33 cellular contexts compared by ENCODE assay signal in genomic region chr20:24631173-24631505, GRCh38.
"Had no signal": no experiment of that assay in that cellular context is flagged by ENCODE, and none has a peak within 500 bp of the region (broad histone marks: within the 10 kb centered on the region; RNA-seq: fewer than 3 reads in every experiment).

No MANE protein-coding gene starts in this region.

- DNase-seq: activated CD4-positive, alpha-beta memory T cell treated with anti-CD3 and anti-CD28 coated beads for 36 hours; activated CD4-positive, alpha-beta T cell treated with anti-CD3 and anti-CD28 coated beads for 36 hours; activated CD4-positive, alpha-beta T cell treated with anti-CD3 and anti-CD28 coated beads, Interleukin-2, amount 10 ng/mL, durations not matched to agents 24 days and 14 days; activated CD4-positive, CD25-positive, alpha-beta regulatory T cell; activated CD4-positive, CD25-positive, alpha-beta regulatory T cell treated with anti-CD3 and anti-CD28 coated beads, Interleukin-2, amount 50 U/mL, for 72 hours; activated CD8-positive, alpha-beta memory T cell treated with anti-CD3 and anti-CD28 coated beads, Interleukin-2, amount 10 ng/mL, durations not matched to agents 7 days and 5 days; activated CD8-positive, alpha-beta memory T cell treated with anti-CD3 and anti-CD28 coated beads, Interleukin-2, amount 50 U/mL, for 4 hours; activated CD8-positive, alpha-beta T cell treated with anti-CD3 and anti-CD28 coated beads, Interleukin-2, amount 10 ng/mL, durations not matched to agents 7 days and 5 days; activated effector memory CD4-positive, alpha-beta T cell treated with anti-CD3 and anti-CD28 coated beads, Interleukin-2, amount 50 U/mL, for 16 hours; activated naive CD4-positive, alpha-beta T cell treated with anti-CD3 and anti-CD28 coated beads for 36 hours; activated naive CD8-positive, alpha-beta T cell treated with anti-CD3 and anti-CD28 coated beads for 36 hours; activated naive CD8-positive, alpha-beta T cell treated with anti-CD3 and anti-CD28 coated beads, Interleukin-2, amount 50 U/mL, for 24 hours; activated T-cell treated with anti-CD3 and anti-CD28 coated beads, Interleukin-2, amount 50 U/mL, for 1 hour; activated T-cell treated with anti-CD3 and anti-CD28 coated beads, Interleukin-2, amount 50 U/mL, for 48 hours; adrenal gland; brain microvascular endothelial cell; cortex of kidney; dermis blood vessel endothelial cell; effector CD4-positive, alpha-beta T cell; effector memory CD8-positive, alpha-beta T cell; foreskin keratinocyte; gastrocnemius medialis; glutamatergic neuron; T-helper 1 cell; T-helper 17 cell; T1000 had no signal

- H3K36me3 ChIP-seq: adrenal gland, ascending aorta, brain microvascular endothelial cell, esophagus muscularis mucosa, gastrocnemius medialis had no signal

- H3K36me3 Mint-ChIP-seq: activated CD4-positive, alpha-beta memory T cell treated with anti-CD3 and anti-CD28 coated beads for 36 hours; activated CD8-positive, alpha-beta memory T cell treated with anti-CD3 and anti-CD28 coated beads, Interleukin-2, amount 10 ng/mL, durations not matched to agents 7 days and 5 days; activated naive CD4-positive, alpha-beta T cell treated with anti-CD3 and anti-CD28 coated beads, Interleukin-2, amount 50 U/mL, for 24 hours; activated naive CD8-positive, alpha-beta T cell treated with anti-CD3 and anti-CD28 coated beads for 36 hours had no signal

- H3K9me3 ChIP-seq: adrenal gland, ascending aorta, esophagus muscularis mucosa, gastrocnemius medialis had no signal

- H3K9me3 Mint-ChIP-seq: activated CD4-positive, alpha-beta memory T cell treated with anti-CD3 and anti-CD28 coated beads for 36 hours; activated CD4-positive, alpha-beta T cell treated with anti-CD3 and anti-CD28 coated beads, Interleukin-2, amount 10 ng/mL, durations not matched to agents 24 days and 14 days; activated naive CD4-positive, alpha-beta T cell treated with anti-CD3 and anti-CD28 coated beads for 36 hours; activated naive CD4-positive, alpha-beta T cell treated with anti-CD3 and anti-CD28 coated beads, Interleukin-2, amount 50 U/mL, for 24 hours; activated naive CD8-positive, alpha-beta T cell treated with anti-CD3 and anti-CD28 coated beads for 36 hours; activated naive CD8-positive, alpha-beta T cell treated with anti-CD3 and anti-CD28 coated beads, Interleukin-2, amount 50 U/mL, for 24 hours; activated T-helper 1 cell treated with anti-CD3 and anti-CD28 coated beads, Interleukin-12 subunit alpha, Interleukin-12 subunit beta, Interleukin-2, Interleukin-4 antibody, amounts not matched to agents 30 ng/mL and 10 ng/mL and 1 ng/mL, durations not matched to agents 14 hours and 24 hours and 36 hours; activated T-helper 2 cell treated with anti-CD3 and anti-CD28 coated beads, Interferon-gamma antibody, Interleukin-2, Interleukin-4, amounts not matched to agents 10 μg/mL and 5 μg/mL and 100 μg/mL, durations not matched to agents 14 hours and 24 hours and 36 hours; central memory CD8-positive, alpha-beta T cell; effector memory CD8-positive, alpha-beta T cell; T-helper 2 cell treated with Interferon-gamma antibody and Interleukin-4, amounts not matched to agents 5 μg/mL and 100 μg/mL, for 36 hours had no signal

- H3K4me3 Mint-ChIP-seq: activated CD4-positive, alpha-beta memory T cell treated with anti-CD3 and anti-CD28 coated beads for 36 hours; activated CD4-positive, alpha-beta T cell treated with anti-CD3 and anti-CD28 coated beads for 36 hours; activated CD4-positive, alpha-beta T cell treated with anti-CD3 and anti-CD28 coated beads, Interleukin-2, amount 10 ng/mL, durations not matched to agents 24 days and 14 days; activated CD8-positive, alpha-beta memory T cell treated with anti-CD3 and anti-CD28 coated beads, Interleukin-2, amount 10 ng/mL, durations not matched to agents 7 days and 5 days; activated CD8-positive, alpha-beta T cell treated with anti-CD3 and anti-CD28 coated beads, Interleukin-2, amount 10 ng/mL, durations not matched to agents 7 days and 5 days; activated naive CD4-positive, alpha-beta T cell treated with anti-CD3 and anti-CD28 coated beads for 36 hours; activated naive CD4-positive, alpha-beta T cell treated with anti-CD3 and anti-CD28 coated beads, Interleukin-2, amount 50 U/mL, for 24 hours; activated naive CD8-positive, alpha-beta T cell treated with anti-CD3 and anti-CD28 coated beads for 36 hours; activated naive CD8-positive, alpha-beta T cell treated with anti-CD3 and anti-CD28 coated beads, Interleukin-2, amount 50 U/mL, for 24 hours; activated T-helper 1 cell treated with anti-CD3 and anti-CD28 coated beads, Interleukin-12 subunit alpha, Interleukin-12 subunit beta, Interleukin-2, Interleukin-4 antibody, amounts not matched to agents 30 ng/mL and 10 ng/mL and 1 ng/mL, durations not matched to agents 14 hours and 24 hours and 36 hours; central memory CD8-positive, alpha-beta T cell; effector memory CD8-positive, alpha-beta T cell; T-helper 17 cell; T-helper 2 cell treated with Interferon-gamma antibody and Interleukin-4, amounts not matched to agents 5 μg/mL and 100 μg/mL, for 36 hours had no signal

- H3K4me1 Mint-ChIP-seq: activated CD4-positive, alpha-beta T cell treated with anti-CD3 and anti-CD28 coated beads, Interleukin-2, amount 10 ng/mL, durations not matched to agents 24 days and 14 days; central memory CD8-positive, alpha-beta T cell had no signal

- H3K4me1 ChIP-seq: adrenal gland, ascending aorta, foreskin keratinocyte, gastrocnemius medialis had no signal

- H3K27me3 ChIP-seq: adrenal gland, ascending aorta, brain microvascular endothelial cell, esophagus muscularis mucosa, foreskin keratinocyte, gastrocnemius medialis had no signal

- H3K27me3 Mint-ChIP-seq: activated CD4-positive, alpha-beta T cell treated with anti-CD3 and anti-CD28 coated beads, Interleukin-2, amount 10 ng/mL, durations not matched to agents 24 days and 14 days; activated naive CD8-positive, alpha-beta T cell treated with anti-CD3 and anti-CD28 coated beads for 36 hours; activated naive CD8-positive, alpha-beta T cell treated with anti-CD3 and anti-CD28 coated beads, Interleukin-2, amount 50 U/mL, for 24 hours had no signal

- ATAC-seq: activated CD4-positive, alpha-beta T cell treated with anti-CD3 and anti-CD28 coated beads for 36 hours; activated CD8-positive, alpha-beta memory T cell treated with anti-CD3 and anti-CD28 coated beads, Interleukin-2, amount 10 ng/mL, durations not matched to agents 7 days and 5 days; activated CD8-positive, alpha-beta T cell treated with anti-CD3 and anti-CD28 coated beads, Interleukin-2, amount 10 ng/mL, durations not matched to agents 7 days and 5 days; activated naive CD8-positive, alpha-beta T cell treated with anti-CD3 and anti-CD28 coated beads, Interleukin-2, amount 50 U/mL, for 24 hours; effector memory CD8-positive, alpha-beta T cell; foreskin keratinocyte; gastrocnemius medialis; T-helper 17 cell had no signal

- H3K27ac ChIP-seq: adrenal gland, ascending aorta, brain microvascular endothelial cell, esophagus muscularis mucosa, foreskin keratinocyte, gastrocnemius medialis had no signal

- H3K4me3 ChIP-seq: adrenal gland, ascending aorta, esophagus muscularis mucosa, gastrocnemius medialis had no signal

- H3K27ac Mint-ChIP-seq: activated CD4-positive, alpha-beta memory T cell treated with anti-CD3 and anti-CD28 coated beads for 36 hours; activated CD4-positive, alpha-beta T cell treated with anti-CD3 and anti-CD28 coated beads for 36 hours; activated CD4-positive, alpha-beta T cell treated with anti-CD3 and anti-CD28 coated beads, Interleukin-2, amount 10 ng/mL, durations not matched to agents 24 days and 14 days; activated CD8-positive, alpha-beta memory T cell treated with anti-CD3 and anti-CD28 coated beads, Interleukin-2, amount 10 ng/mL, durations not matched to agents 7 days and 5 days; activated CD8-positive, alpha-beta T cell treated with anti-CD3 and anti-CD28 coated beads, Interleukin-2, amount 10 ng/mL, durations not matched to agents 7 days and 5 days; activated naive CD4-positive, alpha-beta T cell treated with anti-CD3 and anti-CD28 coated beads for 36 hours; activated naive CD4-positive, alpha-beta T cell treated with anti-CD3 and anti-CD28 coated beads, Interleukin-2, amount 50 U/mL, for 24 hours; activated naive CD8-positive, alpha-beta T cell treated with anti-CD3 and anti-CD28 coated beads for 36 hours; activated naive CD8-positive, alpha-beta T cell treated with anti-CD3 and anti-CD28 coated beads, Interleukin-2, amount 50 U/mL, for 24 hours; activated T-helper 1 cell treated with anti-CD3 and anti-CD28 coated beads, Interleukin-12 subunit alpha, Interleukin-12 subunit beta, Interleukin-2, Interleukin-4 antibody, amounts not matched to agents 30 ng/mL and 10 ng/mL and 1 ng/mL, durations not matched to agents 14 hours and 24 hours and 36 hours; activated T-helper 2 cell treated with anti-CD3 and anti-CD28 coated beads, Interferon-gamma antibody, Interleukin-2, Interleukin-4, amounts not matched to agents 10 μg/mL and 5 μg/mL and 100 μg/mL, durations not matched to agents 14 hours and 24 hours and 36 hours; effector memory CD8-positive, alpha-beta T cell; T-helper 17 cell; T-helper 2 cell treated with Interferon-gamma antibody and Interleukin-4, amounts not matched to agents 5 μg/mL and 100 μg/mL, for 36 hours had no signal
